ENCODE assay signal across 12 cellular contexts in the genomic region with DNA sequence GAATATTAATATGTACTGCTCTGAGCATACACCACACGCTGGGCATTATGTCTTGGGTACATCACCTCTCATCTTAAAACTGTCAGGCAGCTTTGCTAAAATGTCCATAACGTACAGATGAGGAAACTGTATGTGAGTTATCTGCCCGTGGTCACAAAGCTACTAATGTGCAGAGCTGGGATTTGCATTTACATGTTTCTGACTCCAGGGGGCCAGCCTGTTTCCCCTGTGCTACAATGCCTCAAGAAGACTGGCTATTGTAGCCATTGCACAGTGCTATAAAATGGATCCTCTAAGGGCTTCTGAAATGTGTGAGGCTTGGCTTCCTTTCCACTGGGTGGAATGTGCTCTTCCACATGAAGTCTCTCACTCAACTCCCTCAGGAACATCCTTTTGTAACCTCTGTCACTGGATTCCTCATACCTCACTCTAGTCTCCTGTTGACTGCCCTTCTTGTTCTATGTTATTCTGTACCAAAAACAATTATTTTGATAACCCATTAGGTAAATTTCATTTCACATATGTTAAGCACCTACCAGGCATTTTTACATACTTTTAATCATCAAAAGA.
DNase-seq lines count a peak whose midpoint lies in the region; ATAC-seq and TF ChIP-seq lines count a peak whose summit lies in the region.
"Had no signal": no experiment of that assay in that cellular context is flagged by ENCODE, and none has a peak within 500 bp of the region (broad histone marks: within the 10 kb centered on the region; RNA-seq: fewer than 3 reads in every experiment).

No MANE protein-coding gene starts in this region.

- H4K20me1 ChIP-seq in DOHH2 (ENCODE audit: control insufficient read depth, insufficient read depth, low read depth, low read length) (no peaks in the 10 kb centered on the region), HCT116 (ENCODE audit: insufficient read depth) (no peaks in the 10 kb centered on the region)

- H3K27ac Mint-ChIP-seq in glutamatergic neuron (ENCODE audit: unreplicated experiment) = no peak overlapping the region
- H3K27ac Mint-ChIP-seq: IgD-negative memory B cell; stimulated activated naive CD8-positive, alpha-beta T cell treated with anti-CD3 and anti-CD28 coated beads, Interleukin-15, Interleukin-2, amounts not matched to agents 100 ng/mL and 50 ng/mL, for 24 hours had no signal

- TF ChIP-seq RAD21 in HCT116 (IDR thresholded peaks at IDR 0.05; ENCODE audit: low read depth) = peak; percentile 14; the same call in 1 of the 2 replicates

- DNase-seq in HCT116 (ENCODE audit: low read depth, low spot score) (peak; percentile 16), Panc1 (ENCODE audit: low read depth, low spot score) (no peak), glutamatergic neuron (no peak), superior temporal gyrus (ENCODE audit: extremely low spot score) (no peak), NCI-H128 (lab: John Stamatoyannopoulos, UW; ENCODE audit: unreplicated experiment) (no peak), NCI-H1417 treated with DMSO at 0.1 percent for 48 hours (lab: John Stamatoyannopoulos, UW) (no peak), lower leg skin (ENCODE audit: low spot score in 2 of 2) (no peak)
- DNase-seq: activated CD8-positive, alpha-beta memory T cell treated with anti-CD3 and anti-CD28 coated beads for 24 hours; nucleus accumbens had no signal

- TF ChIP-seq CTCF in DOHH2 (IDR thresholded peaks at IDR 0.05; ENCODE audit: low read depth, low read length, poor library complexity, severe bottlenecking) = peak; percentile 61
- TF ChIP-seq CTCF in HCT116 (IDR thresholded peaks at IDR 0.05 in 2 of 3, conservative IDR thresholded peaks at IDR 0.05 in 1 of 3; ENCODE audit: borderline replicate concordance in 1 of 3, insufficient read depth in 1 of 3, low read depth in 2 of 3, low read length in 2 of 3) = peak in 2 of 3 experiments; percentile 47 to 50; a peak in 4 of 6 replicates
- peak; percentile 15; the same call in 1 of the 2 replicates for TF ChIP-seq CTCF in Panc1 (IDR thresholded peaks at IDR 0.05)
- peak; percentile 52 for TF ChIP-seq CTCF in glutamatergic neuron (IDR thresholded peaks at IDR 0.05; ENCODE audit: partially characterized antibody, unreplicated experiment)
- no peak for TF ChIP-seq CTCF in lower leg skin (IDR thresholded peaks at IDR 0.05)

- H3K4me2 ChIP-seq in DOHH2 (ENCODE audit: low read length) (no peak overlapping the region), HCT116 (ENCODE audit: low read length) (no peak overlapping the region)

- RAD21 ChIA-PET in HCT116 (lab: Charles Lee; ENCODE audit: low non-redundant PET in 1 of 2, low total read pairs in 2 of 2, uncharacterized antibody in 2 of 2, unreplicated experiment in 2 of 2) = no interaction called here

- WGBS in lower leg skin, 2 donors = 83 to 89% methylated on average over 3 of the region's 3 CpGs

- no peaks in the 10 kb centered on the region for H3K9me3 Mint-ChIP-seq in glutamatergic neuron (ENCODE audit: unreplicated experiment)
- H3K9me3 Mint-ChIP-seq: stimulated activated naive CD8-positive, alpha-beta T cell treated with anti-CD3 and anti-CD28 coated beads, Interleukin-15, Interleukin-2, amounts not matched to agents 100 ng/mL and 50 ng/mL, for 24 hours had no signal

- H2AFZ ChIP-seq in HCT116 (ENCODE audit: low read depth, low read length, poor library complexity, severe bottlenecking) = no peak overlapping the region

- H3K4me3 Mint-ChIP-seq in glutamatergic neuron (ENCODE audit: unreplicated experiment) = no peak overlapping the region
- H3K4me3 Mint-ChIP-seq: IgD-negative memory B cell; stimulated activated naive CD8-positive, alpha-beta T cell treated with anti-CD3 and anti-CD28 coated beads, Interleukin-15, Interleukin-2, amounts not matched to agents 100 ng/mL and 50 ng/mL, for 24 hours had no signal

- CTCF ChIA-PET in HCT116 (lab: Charles Lee) = interaction anchor here (1.0 to 1.1 kb wide), 2 partner anchors 12 to 18 kb away, joined by 3 to 6 read pairs; no protein-coding TSS in a partner anchor
- CTCF ChIA-PET in Panc1 (lab: Charles Lee) = no interaction called here

- H3K4me1 Mint-ChIP-seq in glutamatergic neuron (ENCODE audit: low read depth, unreplicated experiment) = peaks cover 2% of the 10 kb centered on the region

- H3K4me3 ChIP-seq in DOHH2 (ENCODE audit: low read length) = no peak overlapping the region
- H3K4me3 ChIP-seq in HCT116 (replicated peaks in 1 of 2; ENCODE audit: low read depth in 1 of 2, low read length in 2 of 2) = no peak overlapping the region
- H3K4me3 ChIP-seq in Panc1 (ENCODE audit: low read depth in 2 of 2, low read length in 2 of 2) = no peak overlapping the region
- no peak overlapping the region for H3K4me3 ChIP-seq in lower leg skin (ENCODE audit: low read depth, poor library complexity, severe bottlenecking)

- H3F3A ChIP-seq in DOHH2 (ENCODE audit: control insufficient read depth, insufficient read depth) = no peaks in the 10 kb centered on the region

- H3K9ac ChIP-seq in HCT116 (ENCODE audit: low read length) = no peak overlapping the region

- no peak overlapping the region for H3K27ac ChIP-seq in DOHH2 (ENCODE audit: low read depth, low read length)
- H3K27ac ChIP-seq in HCT116 (ENCODE audit: low read depth, low read length) = no peak overlapping the region
- H3K27ac ChIP-seq in Panc1 (ENCODE audit: low read length) = no peak overlapping the region

- H3K9me2 ChIP-seq in DOHH2 (replicated peaks; ENCODE audit: control insufficient read depth, low read length) = no peaks in the 10 kb centered on the region
- no peaks in the 10 kb centered on the region for H3K9me2 ChIP-seq in HCT116 (ENCODE audit: insufficient read depth)

- H3K4me1 ChIP-seq in DOHH2 (ENCODE audit: control insufficient read depth, low read length) (peaks cover 19% of the 10 kb centered on the region), HCT116 (ENCODE audit: control insufficient read depth in 1 of 2, insufficient read depth in 2 of 2, low read length in 2 of 2) (no peaks in the 10 kb centered on the region), Panc1 (ENCODE audit: control insufficient read depth, insufficient read depth, low read length) (no peaks in the 10 kb centered on the region)

- H3K27me3 Mint-ChIP-seq in glutamatergic neuron (ENCODE audit: unreplicated experiment) = peaks cover 2% of the 10 kb centered on the region

- intact Hi-C loops in HCT116 (cut with micrococcal nuclease) (no loop called here), Panc1 (cut with micrococcal nuclease; ENCODE audit: unreplicated experiment) (no loop called here), lower leg skin (cut with DNase I; ENCODE audit: low total_unique reads) (no loop called here)

- H3K27me3 ChIP-seq in DOHH2 (ENCODE audit: control insufficient read depth, low read length) (no peaks in the 10 kb centered on the region), HCT116 (ENCODE audit: insufficient read depth, low read length) (peaks cover 18% of the 10 kb centered on the region), Panc1 (ENCODE audit: control insufficient read depth, insufficient read depth, low read length) (no peaks in the 10 kb centered on the region)

- POLR2A ChIA-PET in HCT116 (lab: Charles Lee) (no interaction called here), Panc1 (lab: Charles Lee) (no interaction called here)

- TF ChIP-seq POLR2A in HCT116 (IDR thresholded peaks at IDR 0.05; ENCODE audit: borderline replicate concordance, extremely low read depth, insufficient read depth, insufficient read length) (no peak), lower leg skin (IDR thresholded peaks at IDR 0.05) (no peak)

- H3K36me3 ChIP-seq in DOHH2 (ENCODE audit: control insufficient read depth, low read length) = no peaks in the 10 kb centered on the region
- H3K36me3 ChIP-seq in HCT116 (ENCODE audit: control insufficient read depth in 1 of 2, insufficient read depth in 2 of 2, low read length in 2 of 2) = no peaks in the 10 kb centered on the region
- no peaks in the 10 kb centered on the region for H3K36me3 ChIP-seq in Panc1 (ENCODE audit: control insufficient read depth, insufficient read depth, low read length)

- in situ Hi-C loops in Panc1 (cut with HindIII; ENCODE audit: low pct_unique_long_range_greater_than_20kb, low sequenced_read_pairs) = no loop called here

- H3K9me3 ChIP-seq in DOHH2 (ENCODE audit: control insufficient read depth, insufficient read depth, low read length) = no peaks in the 10 kb centered on the region
- no peaks in the 10 kb centered on the region for H3K9me3 ChIP-seq in HCT116 (ENCODE audit: control insufficient read depth in 1 of 2, insufficient read depth in 1 of 2, low read depth in 1 of 2, low read length in 2 of 2)
- H3K9me3 ChIP-seq in Panc1 (ENCODE audit: control insufficient read depth, insufficient read depth, low read depth, low read length) = no peaks in the 10 kb centered on the region

- ATAC-seq in HCT116 (peak; percentile 94), Panc1 (no peak)

- no peaks in the 10 kb centered on the region for H3K36me3 Mint-ChIP-seq in glutamatergic neuron (ENCODE audit: unreplicated experiment)

- BruUV-seq in HCT116 (replicated peaks; lab: Mats Ljungman, UMichigan) = no TSS peak
- no TSS peak for BruUV-seq in Panc1 (replicated peaks; lab: Mats Ljungman, UMichigan)

- no peaks in the 10 kb centered on the region for H3K79me2 ChIP-seq in DOHH2 (ENCODE audit: control insufficient read depth, low read length)
- H3K79me2 ChIP-seq in HCT116 (ENCODE audit: insufficient read depth, low read length) = no peaks in the 10 kb centered on the region

TF ChIP-seq in HCT116, 20 proteins besides CTCF, POLR2A, EP300 and RAD21:
- TF ChIP-seq EZH2phosphoT487 (IDR thresholded peaks at IDR 0.05; ENCODE audit: borderline replicate concordance) = no peak
- TF ChIP-seq, protein P1, sequence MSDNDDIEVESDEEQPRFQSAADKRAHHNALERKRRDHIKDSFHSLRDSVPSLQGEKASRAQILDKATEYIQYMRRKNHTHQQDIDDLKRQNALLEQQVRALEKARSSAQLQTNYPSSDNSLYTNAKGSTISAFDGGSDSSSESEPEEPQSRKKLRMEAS (IDR thresholded peaks at IDR 0.05) = no peak
TF ChIP-seq in HCT116: peak in this region for 0.

Comparison
In these comparisons a context has a peak if more than half of its experiments do, and no peak if none do; other contexts are left out.
1. CTCF ChIP-seq: peak in DOHH2 (single experiment), HCT116 (2 of 3), Panc1 (single experiment) and glutamatergic neuron (single experiment); none in lower leg skin (0 of 3).